Comparison of ENCODE assay signal across 24 cellular contexts in the genomic region with DNA sequence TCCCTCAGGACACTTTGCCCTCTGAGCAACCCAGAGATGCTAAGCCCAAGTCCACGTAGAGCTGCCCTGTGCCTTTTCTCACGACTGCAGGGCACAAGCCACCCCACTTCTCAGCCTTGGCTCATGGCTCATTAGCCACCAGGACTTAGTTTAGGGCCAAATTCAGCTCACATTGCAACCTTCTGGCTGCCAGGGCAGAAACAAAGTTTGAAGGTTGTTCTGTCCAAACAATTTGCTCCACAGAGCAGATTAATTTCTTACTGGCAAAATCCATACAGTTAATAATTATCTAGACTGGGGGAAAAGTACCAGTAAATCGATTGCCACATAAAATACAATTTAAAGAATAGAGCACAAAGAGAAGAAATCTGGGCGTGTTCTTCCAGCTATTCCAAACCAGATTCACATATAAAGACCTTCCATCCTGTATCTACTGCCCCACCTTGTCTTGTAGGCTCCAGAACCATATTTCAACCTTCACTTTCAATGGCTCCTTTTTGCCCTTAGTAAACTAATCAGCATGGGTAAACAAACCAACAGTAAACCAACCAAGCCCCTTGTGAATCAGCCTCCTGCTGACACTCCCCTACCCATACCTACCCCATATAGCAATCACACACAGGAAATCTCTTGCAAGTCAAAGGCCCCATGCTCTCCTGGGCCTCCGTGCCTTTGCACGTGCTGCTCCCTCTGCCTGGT.
A peak's percentile ranks its signal among the peaks of the same experiment; 100 is the strongest.
DNase-seq lines count a peak whose midpoint lies in the region; ATAC-seq, FAIRE-seq and TF ChIP-seq lines count a peak whose summit lies in the region.
"Had no signal": no experiment of that assay in that cellular context is flagged by ENCODE, and none has a peak within 500 bp of the region (broad histone marks: within the 10 kb centered on the region; RNA-seq: fewer than 3 reads in every experiment).

No MANE protein-coding gene starts in this region.

- H3K9me3 ChIP-seq in A549 (peaks cover 3% of the 10 kb centered on the region; the same call in 1 of the 3 replicates), hepatocyte (ENCODE audit: low read depth) (no peaks in the 10 kb centered on the region), mucosa of stomach (ENCODE audit: control insufficient read depth, low read length) (no peaks in the 10 kb centered on the region)

- H3K4me2 ChIP-seq in A549, result peak overlapping the region; percentile 54
- H3K4me2 ChIP-seq in hepatocyte, result peak overlapping the region; percentile 2

- peaks cover 14% of the 10 kb centered on the region for H3K27me3 Mint-ChIP-seq in activated naive CD8-positive, alpha-beta T cell treated with anti-CD3 and anti-CD28 coated beads for 36 hours
- H3K27me3 Mint-ChIP-seq: activated naive CD8-positive, alpha-beta T cell had no signal

- H3K4me1 ChIP-seq in A549 (peaks cover 45% of the 10 kb centered on the region), hepatocyte (ENCODE audit: insufficient read depth) (peaks cover 6% of the 10 kb centered on the region), mucosa of stomach (ENCODE audit: control insufficient read depth, insufficient read depth, low read length) (peaks cover 42% of the 10 kb centered on the region)

- H3K9me2 ChIP-seq in hepatocyte (replicated peaks; ENCODE audit: insufficient read depth), result no peaks in the 10 kb centered on the region

- TF ChIP-seq POLR2A in A549 (IDR thresholded peaks at IDR 0.05; ENCODE audit: low read length), result no peak

- TF ChIP-seq EP300 in A549 (IDR thresholded peaks at IDR 0.05), result peak; percentile 18 to 53; a peak in 1 of 5 replicates

- H2AFZ ChIP-seq in hepatocyte, result no peak overlapping the region

- FAIRE-seq in A549 (lab: Jason Lieb, UNC), result no peak

- no peaks in the 10 kb centered on the region for H3K36me3 Mint-ChIP-seq in activated naive CD8-positive, alpha-beta T cell treated with anti-CD3 and anti-CD28 coated beads for 36 hours
- H3K36me3 Mint-ChIP-seq: activated naive CD8-positive, alpha-beta T cell; CD4-positive, alpha-beta memory T cell; naive thymus-derived CD8-positive, alpha-beta T cell had no signal

- no peaks in the 10 kb centered on the region for H3K9me3 Mint-ChIP-seq in activated naive CD8-positive, alpha-beta T cell treated with anti-CD3 and anti-CD28 coated beads for 36 hours
- H3K9me3 Mint-ChIP-seq: activated T-helper 1 cell treated with anti-CD3 and anti-CD28 coated beads, Interleukin-12 subunit alpha, Interleukin-12 subunit beta, Interleukin-2, Interleukin-4 antibody, amounts not matched to agents 30 ng/mL and 10 ng/mL and 1 ng/mL, durations not matched to agents 14 hours and 24 hours and 36 hours; T-helper 1 cell treated with Interleukin-12 subunit alpha and Interleukin-12 subunit beta and Interleukin-4 antibody, amounts not matched to agents 30 μg/mL and 1 μg/mL, for 36 hours had no signal

- no peak overlapping the region for H3K27ac Mint-ChIP-seq in activated naive CD8-positive, alpha-beta T cell treated with anti-CD3 and anti-CD28 coated beads for 36 hours
- H3K27ac Mint-ChIP-seq: activated naive CD8-positive, alpha-beta T cell; activated T-helper 1 cell treated with anti-CD3 and anti-CD28 coated beads, Interleukin-12 subunit alpha, Interleukin-12 subunit beta, Interleukin-2, Interleukin-4 antibody, amounts not matched to agents 30 ng/mL and 10 ng/mL and 1 ng/mL, durations not matched to agents 14 hours and 24 hours and 36 hours; CD4-positive, alpha-beta memory T cell; dendritic cell treated with granulocyte-macrophage colony-stimulating factor and Interleukin-4, amounts not matched to agents 40 ng/mL and 50 ng/mL, for 4 days; naive thymus-derived CD8-positive, alpha-beta T cell; T-helper 1 cell treated with Interleukin-12 subunit alpha and Interleukin-12 subunit beta and Interleukin-4 antibody, amounts not matched to agents 30 μg/mL and 1 μg/mL, for 36 hours had no signal

- peak overlapping the region; percentile 11 for H3K9ac ChIP-seq in mucosa of stomach (ENCODE audit: low read length)

- H3K27ac ChIP-seq in A549 (peak overlapping the region; percentile 86 to 88), hepatocyte (peak overlapping the region; percentile 8)
- H3K27ac ChIP-seq: foreskin keratinocyte, HL-60, spleen had no signal

- WGBS in A549 (ENCODE audit: missing lambda C conversion rate), result 28% methylated on average over 6 of the region's 6 CpGs
- WGBS in hepatocyte (ENCODE audit: low lambda C conversion rate, missing lambda C conversion rate), result 68% methylated on average over 6 of the region's 6 CpGs

- H3K36me3 ChIP-seq in hepatocyte (replicated peaks; ENCODE audit: insufficient read depth, low read depth) (no peaks in the 10 kb centered on the region), mucosa of stomach (ENCODE audit: control insufficient read depth, insufficient read depth, low read length) (no peaks in the 10 kb centered on the region)
- H3K36me3 ChIP-seq: spleen had no signal

- CTCF ChIA-PET in A549 (lab: Yijun Ruan, JAX), result interaction anchor here (0.9 kb wide), 1 partner anchor 12 kb away, joined by 3 read pairs; no protein-coding TSS in a partner anchor

- no peaks in the 10 kb centered on the region for H3K27me3 ChIP-seq in hepatocyte
- H3K27me3 ChIP-seq in mucosa of stomach (ENCODE audit: control insufficient read depth, insufficient read depth, low read length), result no peaks in the 10 kb centered on the region
- H3K27me3 ChIP-seq: foreskin keratinocyte, spleen had no signal

- no peaks in the 10 kb centered on the region for H3K79me2 ChIP-seq in hepatocyte

- no peaks in the 10 kb centered on the region for H3K4me1 Mint-ChIP-seq in activated naive CD8-positive, alpha-beta T cell treated with anti-CD3 and anti-CD28 coated beads for 36 hours
- H3K4me1 Mint-ChIP-seq: CD4-positive, alpha-beta memory T cell had no signal

- H3K4me3 ChIP-seq in A549 (no peak overlapping the region), hepatocyte (no peak overlapping the region), mucosa of stomach (ENCODE audit: low read length) (no peak overlapping the region)
- H3K4me3 ChIP-seq: spleen had no signal

- no peaks in the 10 kb centered on the region for H4K20me1 ChIP-seq in hepatocyte (ENCODE audit: insufficient read depth, poor library complexity, severe bottlenecking)

- TF ChIP-seq RAD21 in A549 (conservative IDR thresholded peaks at IDR 0.05 in 1 of 2, IDR thresholded peaks at IDR 0.05 in 1 of 2), result peak in 1 of 2 experiments; percentile 26; a peak in 2 of 5 replicates

- no peak for TF ChIP-seq CTCF in A549 (IDR thresholded peaks at IDR 0.05)
- no peak for TF ChIP-seq CTCF in hepatocyte (IDR thresholded peaks at IDR 0.05; ENCODE audit: poor library complexity)
- no peak for TF ChIP-seq CTCF in GM10266 (IDR thresholded peaks at IDR 0.05; ENCODE audit: control insufficient read depth, insufficient read depth, low read depth, missing control alignments)

- POLR2A ChIA-PET in A549 (lab: Yijun Ruan, JAX), result no interaction called here

- peak in 1 of 2 experiments; percentile 64 for DNase-seq in A549 (ENCODE audit: low read depth in 1 of 2, low spot score in 1 of 2)
- DNase-seq in LoVo (ENCODE audit: low spot score), result peak; percentile 16
- no peak for DNase-seq in hepatocyte (ENCODE audit: low spot score)
- no peak for DNase-seq in stimulated activated naive CD4-positive, alpha-beta T cell treated with Interleukin-2 at 50 U/mL for 16 hours (lab: John Stamatoyannopoulos, UW)
- DNase-seq in activated naive CD8-positive, alpha-beta T cell treated with anti-CD3 and anti-CD28 coated beads for 36 hours, result no peak
- DNase-seq in GM10266 (ENCODE audit: extremely low spot score), result no peak
- DNase-seq: CD4-positive, alpha-beta memory T cell; foreskin keratinocyte; KBM-7; left ventricle myocardium superior; naive thymus-derived CD8-positive, alpha-beta T cell; NCI-H1092; NCI-H69; SIG-M5; spleen; trophoblast cell had no signal

- H3K4me3 Mint-ChIP-seq in activated naive CD8-positive, alpha-beta T cell treated with anti-CD3 and anti-CD28 coated beads for 36 hours, result no peak overlapping the region
- H3K4me3 Mint-ChIP-seq: activated naive CD8-positive, alpha-beta T cell; activated T-helper 1 cell treated with anti-CD3 and anti-CD28 coated beads, Interleukin-12 subunit alpha, Interleukin-12 subunit beta, Interleukin-2, Interleukin-4 antibody, amounts not matched to agents 30 ng/mL and 10 ng/mL and 1 ng/mL, durations not matched to agents 14 hours and 24 hours and 36 hours; CD4-positive, alpha-beta memory T cell; dendritic cell treated with granulocyte-macrophage colony-stimulating factor and Interleukin-4, amounts not matched to agents 40 ng/mL and 50 ng/mL, for 4 days; naive thymus-derived CD8-positive, alpha-beta T cell; T-helper 1 cell treated with Interleukin-12 subunit alpha and Interleukin-12 subunit beta and Interleukin-4 antibody, amounts not matched to agents 30 μg/mL and 1 μg/mL, for 36 hours had no signal

- ATAC-seq in A549 (peak; percentile 34 to 79; a peak in 5 of 6 replicates), GM18873 (IDR thresholded peaks at IDR 0.05; ENCODE audit: low FRiP score, unreplicated experiment) (no peak)
- ATAC-seq: activated CD4-positive, CD25-positive, alpha-beta regulatory T cell treated with anti-CD3 and anti-CD28 coated beads, Interleukin-2, amount 50 U/mL, for 24 hours; foreskin keratinocyte; left ventricle myocardium superior; naive thymus-derived CD8-positive, alpha-beta T cell had no signal

TF ChIP-seq in A549, 52 proteins besides CTCF, POLR2A, EP300 and RAD21:
- no peak for TF ChIP-seq HOXA7 (CRISPR knock-in tag; IDR thresholded peaks at IDR 0.05)
- no peak for TF ChIP-seq EHF (CRISPR knock-in tag; IDR thresholded peaks at IDR 0.05)
- TF ChIP-seq MAZ (IDR thresholded peaks at IDR 0.05; ENCODE audit: borderline replicate concordance, low read depth, low read length), result no peak
- TF ChIP-seq RNF2 (IDR thresholded peaks at IDR 0.05; ENCODE audit: borderline replicate concordance, low read depth), result no peak
- TF ChIP-seq CBX8 (IDR thresholded peaks at IDR 0.05), result no peak
- TF ChIP-seq, protein P1, sequence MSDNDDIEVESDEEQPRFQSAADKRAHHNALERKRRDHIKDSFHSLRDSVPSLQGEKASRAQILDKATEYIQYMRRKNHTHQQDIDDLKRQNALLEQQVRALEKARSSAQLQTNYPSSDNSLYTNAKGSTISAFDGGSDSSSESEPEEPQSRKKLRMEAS (IDR thresholded peaks at IDR 0.05), result peak; percentile 21; the same call in 1 of the 2 replicates
- TF ChIP-seq PHF8 (IDR thresholded peaks at IDR 0.05; ENCODE audit: borderline replicate concordance, low read depth), result no peak
- TF ChIP-seq FOSB (CRISPR knock-in tag; IDR thresholded peaks at IDR 0.05), result no peak
- TF ChIP-seq CEBPB (IDR thresholded peaks at IDR 0.05), result peak; percentile 44; a peak in 2 of 4 replicates
- no peak for TF ChIP-seq HOXB13 (CRISPR knock-in tag; IDR thresholded peaks at IDR 0.05; ENCODE audit: low read depth)
- TF ChIP-seq, protein P2, sequence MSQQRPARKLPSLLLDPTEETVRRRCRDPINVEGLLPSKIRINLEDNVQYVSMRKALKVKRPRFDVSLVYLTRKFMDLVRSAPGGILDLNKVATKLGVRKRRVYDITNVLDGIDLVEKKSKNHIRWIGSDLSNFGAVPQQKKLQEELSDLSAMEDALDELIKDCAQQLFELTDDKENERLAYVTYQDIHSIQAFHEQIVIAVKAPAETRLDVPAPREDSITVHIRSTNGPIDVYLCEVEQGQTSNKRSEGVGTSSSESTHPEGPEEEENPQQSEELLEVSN (IDR thresholded peaks at IDR 0.05; ENCODE audit: borderline replicate concordance, low read depth), result no peak
